ENCODE assay signal across 28 cellular contexts in genomic region chr5:130845049-130845765, GRCh38.
"Had no signal": no experiment of that assay in that cellular context is flagged by ENCODE, and none has a peak within 500 bp of the region (broad histone marks: within the 10 kb centered on the region; RNA-seq: fewer than 3 reads in every experiment).

No MANE protein-coding gene starts in this region.

- FAIRE-seq: urothelium cell line had no signal

- H3K4me1 ChIP-seq: neural progenitor cell, parathyroid adenoma, psoas muscle, right lobe of liver, sigmoid colon, spleen, suprapubic skin, testis, tibial artery, upper lobe of left lung had no signal

- H3K27ac ChIP-seq: neural progenitor cell, ovary, parathyroid adenoma, psoas muscle, right lobe of liver, sigmoid colon, spleen, suprapubic skin, testis, tibial artery, upper lobe of left lung had no signal

- H3K9me3 ChIP-seq: ovary, psoas muscle, right lobe of liver, sigmoid colon, testis had no signal

- H3K27me3 ChIP-seq: neural progenitor cell, ovary, right lobe of liver, sigmoid colon, suprapubic skin, testis, tibial artery, upper lobe of left lung had no signal

- DNase-seq: naive thymus-derived CD4-positive, alpha-beta T cell; natural killer cell; occipital lobe; ovary; posterior cingulate gyrus; psoas muscle; right cardiac atrium; right lobe of liver; sigmoid colon; spleen; stimulated activated CD4-positive, alpha-beta T cell treated with anti-CD3 and anti-CD28 coated beads, Interleukin-12 subunit alpha, Interleukin-12 subunit beta, amount 100 ng/mL, for 4 hours; stimulated activated CD4-positive, alpha-beta T cell treated with anti-CD3 and anti-CD28 coated beads, Interleukin-1b, Interleukin-23, amount 100 ng/mL, for 48 hours; stimulated activated CD4-positive, alpha-beta T cell treated with anti-CD3 and anti-CD28 coated beads, Interleukin-4, amount 100 ng/mL, for 1 hour; stimulated activated CD4-positive, alpha-beta T cell treated with anti-CD3 and anti-CD28 coated beads, Interleukin-4, amount 100 ng/mL, for 4 hours; stimulated activated CD8-positive, alpha-beta memory T cell treated with anti-CD3 and anti-CD28 coated beads, Interleukin-4, amount 100 ng/mL, for 48 hours; stimulated activated naive CD4-positive, alpha-beta T cell; stimulated activated naive CD8-positive, alpha-beta T cell treated with anti-CD3 and anti-CD28 coated beads, Interleukin-15, amount 100 ng/mL, for 72 hours; stimulated activated naive CD8-positive, alpha-beta T cell treated with anti-CD3 and anti-CD28 coated beads, Interleukin-15, Interleukin-2, amounts not matched to agents 100 U/mL and 50 U/mL, for 24 hours; substantia nigra; testis; tibial artery; upper lobe of left lung had no signal

- ATAC-seq: naive thymus-derived CD4-positive, alpha-beta T cell; natural killer cell; psoas muscle; right cardiac atrium; right lobe of liver; stimulated activated memory B cell treated with anti-CD40 and anti-IgM and Interleukin-4, amounts not matched to agents 10 μg/mL and 1 μg/mL and 100 μg/mL, for 72 hours; stimulated activated naive CD8-positive, alpha-beta T cell treated with anti-CD3 and anti-CD28 coated beads, Interleukin-15, amount 100 ng/mL, for 72 hours; stimulated activated naive CD8-positive, alpha-beta T cell treated with anti-CD3 and anti-CD28 coated beads, Interleukin-15, Interleukin-2, amounts not matched to agents 100 U/mL and 50 U/mL, for 24 hours had no signal

- H3K36me3 ChIP-seq: neural progenitor cell, ovary, right lobe of liver, sigmoid colon, spleen, suprapubic skin, tibial artery, upper lobe of left lung had no signal

- H3K4me3 ChIP-seq: neural progenitor cell, ovary, psoas muscle, right lobe of liver, sigmoid colon, smooth muscle cell, spleen, suprapubic skin, testis, tibial artery, upper lobe of left lung had no signal
